Comparison of ENCODE assay signal across 8 cellular contexts in the genomic region with DNA sequence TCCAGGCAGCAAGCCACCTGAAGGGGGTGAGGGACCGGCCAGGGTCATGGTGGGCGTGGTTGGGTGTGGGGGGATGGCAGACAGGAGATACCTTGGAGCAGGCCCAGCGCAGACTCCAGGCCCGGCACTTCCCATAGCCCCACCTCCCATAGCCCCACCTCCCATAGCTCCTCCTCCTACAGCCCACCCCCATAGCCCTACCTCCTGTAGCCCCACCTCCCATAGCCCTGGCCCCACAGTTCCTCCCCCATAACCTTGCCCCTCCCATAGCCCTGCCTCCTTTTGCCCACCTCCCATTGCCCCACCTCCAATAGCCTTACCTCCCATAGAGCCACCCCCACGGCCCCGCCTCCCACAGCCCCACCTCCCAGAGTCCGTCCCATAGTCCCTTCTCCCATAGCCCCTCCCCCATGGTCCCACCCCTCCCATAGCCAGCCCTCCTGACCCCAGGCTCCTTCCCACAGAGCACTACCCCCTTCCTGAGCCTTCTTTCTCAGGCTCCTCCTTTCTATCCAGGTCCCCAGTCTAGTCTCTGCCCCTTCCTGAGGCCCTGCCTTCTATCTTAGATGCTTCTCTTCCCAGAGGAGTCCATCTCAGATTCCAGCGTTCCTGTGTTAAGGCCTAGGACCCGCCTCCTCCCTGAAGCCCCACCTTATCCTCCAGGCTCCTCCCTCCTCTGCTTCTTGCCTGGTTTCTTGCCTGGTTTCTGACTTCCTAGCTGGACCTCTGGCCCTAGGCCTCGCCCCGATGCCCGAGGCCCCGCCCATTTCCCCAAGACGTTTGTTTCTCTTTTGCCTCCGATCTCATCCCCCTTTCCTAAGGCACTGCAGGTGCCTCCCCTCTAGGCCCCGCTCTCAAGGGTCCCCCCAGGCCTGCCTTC. TPM values are rescaled to one million over a fixed set of nuclear protein-coding genes. Genes with fewer than 3 reads are reported as not detected.
DNase-seq lines count a peak whose midpoint lies in the region; ATAC-seq and TF ChIP-seq lines count a peak whose summit lies in the region.

No MANE protein-coding gene starts in this region.

- peaks cover 14% of the 10 kb centered on the region for H3K4me1 Mint-ChIP-seq in dendritic cell treated with granulocyte-macrophage colony-stimulating factor and Interleukin-4, amounts not matched to agents 40 ng/mL and 50 ng/mL, for 4 days (ENCODE audit: low read depth)
- H3K4me1 Mint-ChIP-seq in mesothelial cell of epicardium, result peaks cover 12% of the 10 kb centered on the region

- H3K4me1 ChIP-seq in left ventricle myocardium inferior (no peaks in the 10 kb centered on the region), NT2/D1 (ENCODE audit: insufficient read depth, insufficient read length) (peaks cover 36% of the 10 kb centered on the region)

- H3K27ac ChIP-seq in left ventricle myocardium inferior (replicated peaks), result no peak overlapping the region

- DNase-seq in Right ventricle myocardium inferior (ENCODE audit: missing footprints) (no peak), left ventricle myocardium inferior (no peak), NT2/D1 (ENCODE audit: low read depth, low spot score) (peak; percentile 99), mesothelial cell of epicardium (ENCODE audit: low spot score in 2 of 2, unreplicated experiment in 2 of 2) (peak; percentile 52 to 74), NCI-H187 (lab: John Stamatoyannopoulos, UW) (no peak), NCI-H446 (lab: John Stamatoyannopoulos, UW) (no peak)
- no peak for DNase-seq in stimulated activated CD4-positive, alpha-beta T cell treated with anti-CD3 and anti-CD28 coated beads, Interleukin-4, amount 100 ng/mL, for 24 hours

- H3K4me3 ChIP-seq in left ventricle myocardium inferior (no peak overlapping the region), NT2/D1 (ENCODE audit: insufficient read length, low read depth) (peak overlapping the region; percentile 30)

- H3K9me3 Mint-ChIP-seq in dendritic cell treated with granulocyte-macrophage colony-stimulating factor and Interleukin-4, amounts not matched to agents 40 ng/mL and 50 ng/mL, for 4 days, result no peaks in the 10 kb centered on the region
- no peaks in the 10 kb centered on the region for H3K9me3 Mint-ChIP-seq in mesothelial cell of epicardium

- peaks cover 3% of the 10 kb centered on the region for H3K27me3 Mint-ChIP-seq in dendritic cell treated with granulocyte-macrophage colony-stimulating factor and Interleukin-4, amounts not matched to agents 40 ng/mL and 50 ng/mL, for 4 days
- no peaks in the 10 kb centered on the region for H3K27me3 Mint-ChIP-seq in mesothelial cell of epicardium (ENCODE audit: low read depth)

- intact Hi-C loops in Right ventricle myocardium inferior (cut with DNase I), result no loop called here
- intact Hi-C loops in left ventricle myocardium inferior (cut with micrococcal nuclease), result no loop called here
- intact Hi-C loops in dendritic cell treated with granulocyte-macrophage colony-stimulating factor and Interleukin-4, amounts not matched to agents 40 ng/mL and 50 ng/mL, for 4 days (cut with micrococcal nuclease), result no loop called here

- TF ChIP-seq CTCF in left ventricle myocardium inferior (IDR thresholded peaks at IDR 0.05; ENCODE audit: borderline replicate concordance), result no peak
- no peak for TF ChIP-seq CTCF in mesothelial cell of epicardium (IDR thresholded peaks at IDR 0.05; ENCODE audit: unreplicated experiment)

- H3K9ac ChIP-seq in NT2/D1 (ENCODE audit: insufficient read length, low read depth), result peak overlapping the region; percentile 65

- no peak overlapping the region for H3K27ac Mint-ChIP-seq in dendritic cell treated with granulocyte-macrophage colony-stimulating factor and Interleukin-4, amounts not matched to agents 40 ng/mL and 50 ng/mL, for 4 days
- peak overlapping the region; percentile 93 for H3K27ac Mint-ChIP-seq in mesothelial cell of epicardium

- peak; percentile 51 for ATAC-seq in Right ventricle myocardium inferior

- H3K27me3 ChIP-seq in left ventricle myocardium inferior (ENCODE audit: low read depth), result no peaks in the 10 kb centered on the region
- no peaks in the 10 kb centered on the region for H3K27me3 ChIP-seq in NT2/D1 (ENCODE audit: insufficient read depth, insufficient read length)

- H3K36me3 Mint-ChIP-seq in dendritic cell treated with granulocyte-macrophage colony-stimulating factor and Interleukin-4, amounts not matched to agents 40 ng/mL and 50 ng/mL, for 4 days (ENCODE audit: low read depth), result no peaks in the 10 kb centered on the region
- H3K36me3 Mint-ChIP-seq in mesothelial cell of epicardium, result peaks cover 27% of the 10 kb centered on the region

- no peaks in the 10 kb centered on the region for H3K9me3 ChIP-seq in left ventricle myocardium inferior (replicated peaks)
- no peaks in the 10 kb centered on the region for H3K9me3 ChIP-seq in NT2/D1 (ENCODE audit: insufficient read depth, low read length)

- H3K4me3 Mint-ChIP-seq in dendritic cell treated with granulocyte-macrophage colony-stimulating factor and Interleukin-4, amounts not matched to agents 40 ng/mL and 50 ng/mL, for 4 days, result peak overlapping the region; percentile 50
- H3K4me3 Mint-ChIP-seq in mesothelial cell of epicardium, result peak overlapping the region; percentile 34

- H3K36me3 ChIP-seq in left ventricle myocardium inferior (no peaks in the 10 kb centered on the region), NT2/D1 (ENCODE audit: insufficient read depth, insufficient read length, low read length) (peaks cover 28% of the 10 kb centered on the region)

RNA-seq across cellular contexts. Expression of a gene that starts 46.8 kb away (rescaled TPM):
- total RNA-seq in Right ventricle myocardium inferior, result 23.5 TPM
- 15.3 TPM for total RNA-seq in left ventricle myocardium inferior
- 143 to 151 TPM (median 145 TPM) in 3 replicates for total RNA-seq in mesothelial cell of epicardium

RNA-seq across cellular contexts. Expression of a gene that starts 52.4 kb away (rescaled TPM):
- total RNA-seq in Right ventricle myocardium inferior (35.4 TPM), left ventricle myocardium inferior (30.8 TPM), mesothelial cell of epicardium (36.6 to 40.0 TPM (median 38.0 TPM) in 3 replicates)

Comparison
In these comparisons a context has a peak if more than half of its experiments do, and no peak if none do; other contexts are left out.
1. DNase-seq: peak in NT2/D1 (single experiment) and mesothelial cell of epicardium (2 of 2); none in Right ventricle myocardium inferior (single experiment), left ventricle myocardium inferior (single experiment), NCI-H187 (0 of 2), NCI-H446 (0 of 2) and stimulated activated CD4-positive, alpha-beta T cell treated with anti-CD3 and anti-CD28 coated beads, Interleukin-4, amount 100 ng/mL, for 24 hours (single experiment).